Comparison of ENCODE assay signal across 1 cellular context in the genomic region with DNA sequence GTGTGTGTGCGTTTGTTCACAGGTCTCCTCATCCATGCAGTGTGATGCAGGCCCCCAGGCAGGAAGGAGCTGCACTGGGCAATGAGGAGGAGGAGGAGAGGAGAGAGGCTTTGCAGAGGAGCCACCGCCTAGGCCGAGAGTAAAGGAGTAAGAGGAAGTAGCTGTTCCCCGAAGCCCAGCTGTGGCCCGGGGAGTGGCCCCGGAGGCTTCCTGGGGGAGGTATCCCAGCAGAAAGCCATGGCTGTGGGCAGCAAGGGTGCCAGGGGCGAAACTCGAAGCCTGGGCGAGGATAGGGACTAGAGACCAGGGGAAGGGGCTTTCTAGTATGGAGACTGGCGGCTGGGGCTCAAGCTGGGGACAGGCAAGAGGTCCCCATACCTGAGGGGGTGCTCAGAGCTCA.
TF ChIP-seq lines count a peak whose summit lies in the region.

No MANE protein-coding gene starts in this region.

TF ChIP-seq in SK-N-SH treated with all-trans-retinoic acid at 6 μM for 48 hours, 23 proteins besides CTCF, POLR2A, EP300 and RAD21:
- TF ChIP-seq ZNF565 (CRISPR knock-in tag; conservative IDR thresholded peaks at IDR 0.05; ENCODE audit: low read depth) (no peak), TCF4 (CRISPR knock-in tag; IDR thresholded peaks at IDR 0.05; ENCODE audit: borderline replicate concordance) (no peak), ZNF70 (CRISPR knock-in tag; IDR thresholded peaks at IDR 0.05) (no peak), ZC3H10 (CRISPR knock-in tag; IDR thresholded peaks at IDR 0.05) (no peak), OSR1 (CRISPR knock-in tag; IDR thresholded peaks at IDR 0.05) (no peak), ARNTL (CRISPR knock-in tag; IDR thresholded peaks at IDR 0.05; ENCODE audit: borderline replicate concordance, low read depth) (no peak), BACH2 (CRISPR knock-in tag; IDR thresholded peaks at IDR 0.05; ENCODE audit: borderline replicate concordance) (no peak)
- TF ChIP-seq, protein P1, sequence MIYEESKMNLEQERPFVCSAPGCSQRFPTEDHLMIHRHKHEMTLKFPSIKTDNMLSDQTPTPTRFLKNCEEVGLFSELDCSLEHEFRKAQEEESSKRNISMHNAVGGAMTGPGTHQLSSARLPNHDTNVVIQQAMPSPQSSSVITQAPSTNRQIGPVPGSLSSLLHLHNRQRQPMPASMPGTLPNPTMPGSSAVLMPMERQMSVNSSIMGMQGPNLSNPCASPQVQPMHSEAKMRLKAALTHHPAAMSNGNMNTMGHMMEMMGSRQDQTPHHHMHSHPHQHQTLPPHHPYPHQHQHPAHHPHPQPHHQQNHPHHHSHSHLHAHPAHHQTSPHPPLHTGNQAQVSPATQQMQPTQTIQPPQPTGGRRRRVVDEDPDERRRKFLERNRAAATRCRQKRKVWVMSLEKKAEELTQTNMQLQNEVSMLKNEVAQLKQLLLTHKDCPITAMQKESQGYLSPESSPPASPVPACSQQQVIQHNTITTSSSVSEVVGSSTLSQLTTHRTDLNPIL (CRISPR knock-in tag; IDR thresholded peaks at IDR 0.05; ENCODE audit: low read depth): no peak
- TF ChIP-seq, protein P2, sequence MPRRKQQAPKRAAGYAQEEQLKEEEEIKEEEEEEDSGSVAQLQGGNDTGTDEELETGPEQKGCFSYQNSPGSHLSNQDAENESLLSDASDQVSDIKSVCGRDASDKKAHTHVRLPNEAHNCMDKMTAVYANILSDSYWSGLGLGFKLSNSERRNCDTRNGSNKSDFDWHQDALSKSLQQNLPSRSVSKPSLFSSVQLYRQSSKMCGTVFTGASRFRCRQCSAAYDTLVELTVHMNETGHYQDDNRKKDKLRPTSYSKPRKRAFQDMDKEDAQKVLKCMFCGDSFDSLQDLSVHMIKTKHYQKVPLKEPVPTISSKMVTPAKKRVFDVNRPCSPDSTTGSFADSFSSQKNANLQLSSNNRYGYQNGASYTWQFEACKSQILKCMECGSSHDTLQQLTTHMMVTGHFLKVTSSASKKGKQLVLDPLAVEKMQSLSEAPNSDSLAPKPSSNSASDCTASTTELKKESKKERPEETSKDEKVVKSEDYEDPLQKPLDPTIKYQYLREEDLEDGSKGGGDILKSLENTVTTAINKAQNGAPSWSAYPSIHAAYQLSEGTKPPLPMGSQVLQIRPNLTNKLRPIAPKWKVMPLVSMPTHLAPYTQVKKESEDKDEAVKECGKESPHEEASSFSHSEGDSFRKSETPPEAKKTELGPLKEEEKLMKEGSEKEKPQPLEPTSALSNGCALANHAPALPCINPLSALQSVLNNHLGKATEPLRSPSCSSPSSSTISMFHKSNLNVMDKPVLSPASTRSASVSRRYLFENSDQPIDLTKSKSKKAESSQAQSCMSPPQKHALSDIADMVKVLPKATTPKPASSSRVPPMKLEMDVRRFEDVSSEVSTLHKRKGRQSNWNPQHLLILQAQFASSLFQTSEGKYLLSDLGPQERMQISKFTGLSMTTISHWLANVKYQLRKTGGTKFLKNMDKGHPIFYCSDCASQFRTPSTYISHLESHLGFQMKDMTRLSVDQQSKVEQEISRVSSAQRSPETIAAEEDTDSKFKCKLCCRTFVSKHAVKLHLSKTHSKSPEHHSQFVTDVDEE (CRISPR knock-in tag; IDR thresholded peaks at IDR 0.05): no peak
